Comparison of ENCODE assay signal across 9 cellular contexts in the genomic region with DNA sequence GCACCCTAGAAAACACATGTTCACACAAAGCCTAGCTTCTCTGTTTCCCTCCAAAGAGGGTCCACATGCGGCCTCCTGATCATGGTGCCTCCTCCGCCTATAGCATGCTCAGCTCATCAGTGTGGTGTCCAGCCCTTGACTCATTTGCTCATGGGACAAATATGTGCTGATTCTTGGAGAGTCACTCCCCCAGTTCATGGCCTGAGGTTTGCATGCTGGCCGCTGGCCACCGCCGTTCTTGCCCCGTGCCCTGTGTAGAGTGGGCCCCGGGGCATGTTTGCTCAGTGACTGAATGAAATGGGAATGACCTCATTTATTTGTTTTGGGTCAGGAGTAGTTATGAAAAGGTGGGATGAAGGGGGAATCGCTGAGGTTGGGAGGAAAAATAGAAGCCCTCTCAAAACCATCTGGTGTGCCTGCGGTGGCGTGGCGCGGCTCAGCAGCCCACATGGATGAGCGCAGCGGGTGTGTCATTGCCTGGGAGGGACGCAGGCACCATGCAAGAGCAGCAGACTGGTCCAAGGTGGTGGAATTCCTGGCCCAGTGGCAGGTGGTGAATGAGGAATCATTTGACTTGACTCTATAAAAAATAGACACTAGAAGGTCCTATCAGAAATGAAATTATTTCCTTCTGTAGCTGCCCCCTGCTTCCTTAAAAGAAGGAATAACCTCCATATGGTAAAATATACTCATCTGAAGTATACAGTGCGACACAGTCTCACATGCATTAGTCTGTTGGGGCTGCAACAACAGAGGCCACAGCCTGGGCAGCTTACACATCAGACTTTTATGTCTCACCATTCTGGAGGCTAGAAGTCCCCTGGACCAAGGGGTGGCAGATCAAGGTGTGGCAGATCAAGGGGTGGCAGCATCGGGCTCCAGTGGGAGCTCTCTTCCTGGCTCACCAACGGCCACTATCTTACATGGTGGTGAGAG. TPM values are rescaled to one million over a fixed set of nuclear protein-coding genes. Genes with fewer than 3 reads are reported as not detected.
DNase-seq lines count a peak whose midpoint lies in the region; ATAC-seq and TF ChIP-seq lines count a peak whose summit lies in the region.
"Had no signal": no experiment of that assay in that cellular context is flagged by ENCODE, and none has a peak within 500 bp of the region (broad histone marks: within the 10 kb centered on the region; RNA-seq: fewer than 3 reads in every experiment).

No MANE protein-coding gene starts in this region.

- no peaks in the 10 kb centered on the region for H3K36me3 ChIP-seq in SK-N-SH (replicated peaks in 1 of 2; ENCODE audit: control insufficient read depth in 1 of 2, insufficient read depth in 2 of 2, low read length in 1 of 2)
- no peaks in the 10 kb centered on the region for H3K36me3 ChIP-seq in hepatocyte (replicated peaks; ENCODE audit: insufficient read depth, low read depth)

- H3K27me3 ChIP-seq in SK-N-SH (ENCODE audit: insufficient read depth): no peaks in the 10 kb centered on the region
- no peaks in the 10 kb centered on the region for H3K27me3 ChIP-seq in hepatocyte

- no peaks in the 10 kb centered on the region for H3K27me3 Mint-ChIP-seq in glutamatergic neuron (ENCODE audit: unreplicated experiment)
- H3K27me3 Mint-ChIP-seq: CD4-positive, CD25-positive, alpha-beta regulatory T cell had no signal

- no peaks in the 10 kb centered on the region for H3F3A ChIP-seq in SK-N-SH (replicated peaks; ENCODE audit: insufficient read depth)

- H3K4me2 ChIP-seq in SK-N-SH (no peak overlapping the region), hepatocyte (no peak overlapping the region)

- no peaks in the 10 kb centered on the region for H3K9me3 ChIP-seq in SK-N-SH
- no peaks in the 10 kb centered on the region for H3K9me3 ChIP-seq in hepatocyte (ENCODE audit: low read depth)

- no peak for ATAC-seq in GM21360 (IDR thresholded peaks at IDR 0.05; ENCODE audit: unreplicated experiment)

- no peaks in the 10 kb centered on the region for H4K20me1 ChIP-seq in SK-N-SH (ENCODE audit: insufficient read depth)
- no peaks in the 10 kb centered on the region for H4K20me1 ChIP-seq in hepatocyte (ENCODE audit: insufficient read depth, poor library complexity, severe bottlenecking)

- H3K4me1 ChIP-seq in SK-N-SH (ENCODE audit: control insufficient read depth in 1 of 2, insufficient read depth in 2 of 2, low read depth in 1 of 2, low read length in 1 of 2): no peaks in the 10 kb centered on the region
- H3K4me1 ChIP-seq in hepatocyte (ENCODE audit: insufficient read depth): no peaks in the 10 kb centered on the region

- H3K36me3 Mint-ChIP-seq in glutamatergic neuron (ENCODE audit: unreplicated experiment): peaks cover 4% of the 10 kb centered on the region
- H3K36me3 Mint-ChIP-seq: CD4-positive, CD25-positive, alpha-beta regulatory T cell had no signal

- TF ChIP-seq CTCF in SK-N-SH (IDR thresholded peaks at IDR 0.05): no peak
- no peak for TF ChIP-seq CTCF in hepatocyte (IDR thresholded peaks at IDR 0.05; ENCODE audit: poor library complexity)
- no peak for TF ChIP-seq CTCF in glutamatergic neuron (IDR thresholded peaks at IDR 0.05; ENCODE audit: partially characterized antibody, unreplicated experiment)

- peaks cover 3% of the 10 kb centered on the region for H3K4me1 Mint-ChIP-seq in glutamatergic neuron (ENCODE audit: low read depth, unreplicated experiment)
- H3K4me1 Mint-ChIP-seq: CD4-positive, CD25-positive, alpha-beta regulatory T cell had no signal

- H3K9me3 Mint-ChIP-seq in glutamatergic neuron (ENCODE audit: unreplicated experiment): peaks cover 2% of the 10 kb centered on the region

- TF ChIP-seq RAD21 in SK-N-SH (IDR thresholded peaks at IDR 0.05; ENCODE audit: low read length): no peak

- peak overlapping the region in 1 of 2 experiments; percentile 11; a peak in 2 of 4 replicates for H3K27ac ChIP-seq in SK-N-SH (ENCODE audit: low read depth in 2 of 2, low read length in 1 of 2)
- H3K27ac ChIP-seq in hepatocyte: peak overlapping the region; percentile 85

- H3K27ac Mint-ChIP-seq in glutamatergic neuron (ENCODE audit: unreplicated experiment): no peak overlapping the region
- H3K27ac Mint-ChIP-seq: CD4-positive, CD25-positive, alpha-beta regulatory T cell had no signal

- in situ Hi-C loops in ACHN (cut with HindIII; ENCODE audit: low pct_ligation_motif_present, low pct_unique_long_range_greater_than_20kb, low sequenced_read_pairs): no loop called here

- H3K4me3 ChIP-seq in SK-N-SH (ENCODE audit: low read depth in 2 of 2, low read length in 1 of 2) (no peak overlapping the region), hepatocyte (no peak overlapping the region)

- H3K79me2 ChIP-seq in SK-N-SH (ENCODE audit: insufficient read depth) (no peaks in the 10 kb centered on the region), hepatocyte (no peaks in the 10 kb centered on the region)

- TF ChIP-seq EP300 in SK-N-SH (IDR thresholded peaks at IDR 0.05; ENCODE audit: borderline replicate concordance in 1 of 2, low read depth in 1 of 2, low read length in 1 of 2): no peak

- POLR2A ChIA-PET in SK-N-SH (lab: Yijun Ruan, JAX): no interaction called here

- WGBS in SK-N-SH (ENCODE audit: low lambda C conversion rate): 74% methylated on average over 16 of the region's 18 CpGs
- 78% methylated on average over 18 of the region's 18 CpGs for WGBS in hepatocyte (ENCODE audit: low lambda C conversion rate, missing lambda C conversion rate)

- H2AFZ ChIP-seq in SK-N-SH (ENCODE audit: low read depth): no peak overlapping the region
- no peak overlapping the region for H2AFZ ChIP-seq in hepatocyte

- H3K9ac ChIP-seq in SK-N-SH: no peak overlapping the region

- H3K4me3 Mint-ChIP-seq in glutamatergic neuron (ENCODE audit: unreplicated experiment): no peak overlapping the region
- H3K4me3 Mint-ChIP-seq: CD4-positive, CD25-positive, alpha-beta regulatory T cell had no signal

- no peaks in the 10 kb centered on the region for H3K9me2 ChIP-seq in SK-N-SH
- H3K9me2 ChIP-seq in hepatocyte (replicated peaks; ENCODE audit: insufficient read depth): no peaks in the 10 kb centered on the region

- DNase-seq in ACHN (peak; percentile 100), HS-5 (ENCODE audit: low read depth) (peak; percentile 73), SK-N-SH (no peak), hepatocyte (ENCODE audit: low spot score) (peak; percentile 81), glutamatergic neuron (no peak), DMS114 treated with DMSO at 0.1 percent for 48 hours (lab: John Stamatoyannopoulos, UW; ENCODE audit: unreplicated experiment) (no peak)
- no peak for DNase-seq in effector CD8-positive, alpha-beta T cell (lab: John Stamatoyannopoulos, UW)
- DNase-seq: CD4-positive, CD25-positive, alpha-beta regulatory T cell had no signal

- CTCF ChIA-PET in SK-N-SH (lab: Yijun Ruan, JAX): interaction anchor here (0.8 kb wide), 1 partner anchor 30 kb away, joined by 3 read pairs; no protein-coding TSS in a partner anchor

TF ChIP-seq in SK-N-SH, 30 proteins besides CTCF, POLR2A, EP300 and RAD21 (continues in another document):
- TF ChIP-seq NFIC (IDR thresholded peaks at IDR 0.05; ENCODE audit: borderline replicate concordance) (peak; percentile 38; the same call in 1 of the 2 replicates), JUND (IDR thresholded peaks at IDR 0.05) (peak; percentile 21; the same call in 1 of the 2 replicates), RXRA (IDR thresholded peaks at IDR 0.05; ENCODE audit: borderline replicate concordance, low read depth) (peak; percentile 42; the same call in 1 of the 2 replicates), CHD2 (IDR thresholded peaks at IDR 0.05; ENCODE audit: low read length, partially characterized antibody) (no peak), USF1 (IDR thresholded peaks at IDR 0.05; ENCODE audit: borderline replicate concordance, low read depth) (no peak), YY1 (IDR thresholded peaks at IDR 0.05; ENCODE audit: low read depth) (no peak), TCF12 (IDR thresholded peaks at IDR 0.05) (peak; percentile 44; the same call in 1 of the 2 replicates), FOSL2 (IDR thresholded peaks at IDR 0.05; ENCODE audit: borderline replicate concordance, low read depth) (peak; percentile 12; the same call in 1 of the 2 replicates), GABPA (IDR thresholded peaks at IDR 0.05; ENCODE audit: low read depth) (no peak), RCOR1 (IDR thresholded peaks at IDR 0.05; ENCODE audit: low read length) (no peak), TEAD4 (IDR thresholded peaks at IDR 0.05; ENCODE audit: borderline replicate concordance, insufficient read depth) (0 out of 2 replicates have a peak, but pooled peaks have one; percentile 25)
- TF ChIP-seq, protein P1, sequence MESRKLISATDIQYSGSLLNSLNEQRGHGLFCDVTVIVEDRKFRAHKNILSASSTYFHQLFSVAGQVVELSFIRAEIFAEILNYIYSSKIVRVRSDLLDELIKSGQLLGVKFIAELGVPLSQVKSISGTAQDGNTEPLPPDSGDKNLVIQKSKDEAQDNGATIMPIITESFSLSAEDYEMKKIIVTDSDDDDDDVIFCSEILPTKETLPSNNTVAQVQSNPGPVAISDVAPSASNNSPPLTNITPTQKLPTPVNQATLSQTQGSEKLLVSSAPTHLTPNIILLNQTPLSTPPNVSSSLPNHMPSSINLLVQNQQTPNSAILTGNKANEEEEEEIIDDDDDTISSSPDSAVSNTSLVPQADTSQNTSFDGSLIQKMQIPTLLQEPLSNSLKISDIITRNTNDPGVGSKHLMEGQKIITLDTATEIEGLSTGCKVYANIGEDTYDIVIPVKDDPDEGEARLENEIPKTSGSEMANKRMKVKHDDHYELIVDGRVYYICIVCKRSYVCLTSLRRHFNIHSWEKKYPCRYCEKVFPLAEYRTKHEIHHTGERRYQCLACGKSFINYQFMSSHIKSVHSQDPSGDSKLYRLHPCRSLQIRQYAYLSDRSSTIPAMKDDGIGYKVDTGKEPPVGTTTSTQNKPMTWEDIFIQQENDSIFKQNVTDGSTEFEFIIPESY (IDR thresholded peaks at IDR 0.05; ENCODE audit: borderline replicate concordance, low read depth): 0 out of 2 replicates have a peak, but pooled peaks have one; percentile 17
- TF ChIP-seq, protein P2, sequence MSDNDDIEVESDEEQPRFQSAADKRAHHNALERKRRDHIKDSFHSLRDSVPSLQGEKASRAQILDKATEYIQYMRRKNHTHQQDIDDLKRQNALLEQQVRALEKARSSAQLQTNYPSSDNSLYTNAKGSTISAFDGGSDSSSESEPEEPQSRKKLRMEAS (IDR thresholded peaks at IDR 0.05; ENCODE audit: low read depth): 0 out of 2 replicates have a peak, but pooled peaks have one; percentile 13

RNA-seq across cellular contexts. Expression of gene CRISPLD2, which starts 31.7 kb away (rescaled TPM):
- polyA plus RNA-seq in SK-N-SH (2012; rRNA removed) (5.3 and 6.3 TPM in 2 replicates), hepatocyte (284 and 315 TPM in 2 replicates)
- 3.3 and 3.8 TPM in 2 replicates for polyA plus RNA-seq in SK-N-SH (2012; cell fraction: cytosol; rRNA removed)
- 4.4 and 4.5 TPM in 2 replicates for polyA plus RNA-seq in SK-N-SH (2012; cell fraction: nucleus; rRNA removed)
- total RNA-seq in hepatocyte (253 and 281 TPM in 2 replicates), glutamatergic neuron (ENCODE audit: unreplicated experiment) (9.0 TPM)

Comparison
In these comparisons a context has a peak if more than half of its experiments do, and no peak if none do; other contexts are left out.
1. DNase-seq: peak in ACHN (single experiment), HS-5 (single experiment) and hepatocyte (single experiment); none in SK-N-SH (single experiment), glutamatergic neuron (single experiment), effector CD8-positive, alpha-beta T cell (single experiment) and DMS114 treated with DMSO at 0.1 percent for 48 hours (single experiment).
2. RNA of gene CRISPLD2, which starts 31.7 kb away (total RNA-seq): 253 to 281 TPM in hepatocyte; 9.0 TPM in glutamatergic neuron (single experiment); every median in the first group is over 10 times any median in the second.